In the genomic region with DNA sequence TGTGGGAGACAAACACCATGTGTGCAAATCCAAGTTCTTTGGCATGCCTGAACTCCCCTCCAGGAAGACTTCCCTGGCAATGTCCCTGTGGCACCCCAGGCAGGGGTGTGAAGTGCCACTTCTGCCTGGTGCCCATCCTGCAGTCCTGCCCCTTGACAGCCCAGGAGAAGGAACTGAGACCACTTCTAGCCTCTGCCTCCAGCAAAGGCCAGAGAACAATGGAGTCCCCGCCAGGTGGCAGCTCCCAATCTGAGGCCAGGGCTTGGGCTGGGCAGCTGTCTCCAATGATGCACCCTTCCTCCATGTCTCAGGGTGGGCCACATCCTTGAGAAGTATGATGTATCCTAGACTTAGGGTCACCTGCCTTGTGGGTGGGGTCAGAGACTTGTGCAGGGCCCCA, we compare ENCODE assay signal across 21 cellular contexts. TPM values are rescaled to one million over a fixed set of nuclear protein-coding genes. Genes with fewer than 3 reads are reported as not detected.
DNase-seq lines count a peak whose midpoint lies in the region; ATAC-seq, FAIRE-seq and TF ChIP-seq lines count a peak whose summit lies in the region.
"Had no signal": no experiment of that assay in that cellular context is flagged by ENCODE, and none has a peak within 500 bp of the region (broad histone marks: within the 10 kb centered on the region; RNA-seq: fewer than 3 reads in every experiment).

No MANE protein-coding gene starts in this region.

- H3K9me3 ChIP-seq in Caco-2 (no peaks in the 10 kb centered on the region), GM12878 (replicated peaks; ENCODE audit: control insufficient read depth, insufficient read depth, low read length) (no peaks in the 10 kb centered on the region)

- no peak for TF ChIP-seq EP300 in GM12878 (IDR thresholded peaks at IDR 0.05; ENCODE audit: borderline replicate concordance in 1 of 2, control insufficient read depth in 1 of 2, low read depth in 2 of 2, low read length in 2 of 2)

- peaks cover 31% of the 10 kb centered on the region for H3K4me1 ChIP-seq in Caco-2
- H3K4me1 ChIP-seq in GM12878 (ENCODE audit: control insufficient read depth, insufficient read depth, low read length): no peaks in the 10 kb centered on the region

- H3K36me3 Mint-ChIP-seq in Caco-2 (ENCODE audit: insufficient read depth, unreplicated experiment): peaks cover 15% of the 10 kb centered on the region
- H3K36me3 Mint-ChIP-seq in progenitor cell of endocrine pancreas (ENCODE audit: insufficient read depth): no peaks in the 10 kb centered on the region
- H3K36me3 Mint-ChIP-seq in T-helper 2 cell treated with Interferon-gamma antibody and Interleukin-4, amounts not matched to agents 5 μg/mL and 100 μg/mL, for 36 hours (ENCODE audit: low read depth): no peaks in the 10 kb centered on the region

- H3K4me2 ChIP-seq in GM12878 (ENCODE audit: control insufficient read depth, insufficient read depth): no peak overlapping the region
- H3K4me2 ChIP-seq: PC-9 had no signal

- H3K4me3 ChIP-seq in Caco-2 (ENCODE audit: low read depth, low read length) (no peak overlapping the region), GM12878 (no peak overlapping the region)
- H3K4me3 ChIP-seq: PC-9, SK-N-MC had no signal

- no peak overlapping the region for H3K27ac ChIP-seq in GM12878 (ENCODE audit: control insufficient read depth, insufficient read depth)
- H3K27ac ChIP-seq: PC-9, SK-N-MC had no signal

- TF ChIP-seq POLR2A in GM12878 (IDR thresholded peaks at IDR 0.05; ENCODE audit: low read depth, low read length): no peak

- H3K27me3 Mint-ChIP-seq in Caco-2 (ENCODE audit: insufficient read depth, unreplicated experiment) (no peaks in the 10 kb centered on the region), progenitor cell of endocrine pancreas (no peaks in the 10 kb centered on the region)
- H3K27me3 Mint-ChIP-seq in T-helper 2 cell treated with Interferon-gamma antibody and Interleukin-4, amounts not matched to agents 5 μg/mL and 100 μg/mL, for 36 hours (ENCODE audit: low read depth): no peaks in the 10 kb centered on the region

- TF ChIP-seq CTCF in Caco-2 (IDR thresholded peaks at IDR 0.05; ENCODE audit: insufficient read depth in 1 of 2, low read depth in 1 of 2, low read length in 1 of 2, severe bottlenecking in 1 of 2, unreplicated experiment in 1 of 2) (no peak), GM13977 (IDR thresholded peaks at IDR 0.05; ENCODE audit: extremely low read depth, insufficient read depth, missing control alignments) (peak; percentile 35), GM12878 (IDR thresholded peaks at IDR 0.05 in 2 of 3, conservative IDR thresholded peaks at IDR 0.05 in 1 of 3; ENCODE audit: control insufficient read depth in 2 of 3, extremely low read depth in 1 of 3, insufficient read depth in 1 of 3, low read depth in 3 of 3, low read length in 3 of 3) (peak in 1 of 3 experiments; percentile 41; a peak in 2 of 6 replicates), progenitor cell of endocrine pancreas (IDR thresholded peaks at IDR 0.05; ENCODE audit: unreplicated experiment) (no peak)

- no peaks in the 10 kb centered on the region for H3K79me2 ChIP-seq in GM12878 (ENCODE audit: control insufficient read depth, insufficient read depth, low read length)

- RAD21 ChIA-PET in GM12878 (lab: Charles Lee; ENCODE audit: unreplicated experiment): interaction anchor here (1.0 kb wide), 1 partner anchor 84 kb away, joined by 3 read pairs; no protein-coding TSS in a partner anchor

- peak; percentile 6; the same call in 1 of the 2 replicates for TF ChIP-seq RAD21 in GM12878 (IDR thresholded peaks at IDR 0.05; ENCODE audit: insufficient read depth, low read depth, low read length)

- no peaks in the 10 kb centered on the region for H4K20me1 ChIP-seq in GM12878 (ENCODE audit: control insufficient read depth, insufficient read depth)

- CTCF ChIA-PET in Caco-2 (lab: Charles Lee): interaction anchor here (0.6 kb wide), 1 partner anchor 116 kb away, joined by 4 read pairs; no protein-coding TSS in a partner anchor
- CTCF ChIA-PET in GM12878 (lab: Yijun Ruan, JAX): interaction anchor here (1.0 kb wide), 1 partner anchor 84 kb away, joined by 3 read pairs; no protein-coding TSS in a partner anchor

- intact Hi-C loops in Caco-2 (cut with micrococcal nuclease; ENCODE audit: unreplicated experiment): loop anchor here (1.0 kb wide), 1 partner anchor 15 kb away; no protein-coding TSS in a partner anchor
- intact Hi-C loops in GM12878 (cut with micrococcal nuclease; ENCODE audit: unreplicated experiment): no loop called here

- DNase-seq in Caco-2: no peak
- no peak for DNase-seq in GM13977 (ENCODE audit: low spot score)
- no peak for DNase-seq in GM12878 (ENCODE audit: low read depth, low spot score)
- DNase-seq in progenitor cell of endocrine pancreas (ENCODE audit: low spot score, unreplicated experiment): no peak
- no peak for DNase-seq in T-helper 2 cell treated with Interferon-gamma antibody and Interleukin-4, amounts not matched to agents 5 μg/mL and 100 μg/mL, for 36 hours (ENCODE audit: low spot score)
- DNase-seq in occipital lobe (lab: John Stamatoyannopoulos, UW): no peak
- DNase-seq: C1 segment of cervical spinal cord, DMS153, EL, IMR-90, NCI-H1417 treated with DMSO at 0.1 percent for 48 hours, NCI-H2029 treated with DMSO at 0.1 percent for 48 hours, NCI-H510A treated with DMSO at 0.1 percent for 48 hours had no signal

- in situ Hi-C loops in GM13977 (cut with MboI; ENCODE audit: low pct_unique_long_range_greater_than_20kb, low sequenced_read_pairs, unreplicated experiment) (no loop called here), GM12878 (cut with MboI) (loop anchor here (25.0 kb wide), 2 partner anchors 90 to 590 kb away; partner anchors contain the start of gene BMS1)

- no peak for FAIRE-seq in GM12878 (lab: Jason Lieb, UNC)
- FAIRE-seq: A204.1, GM12892 had no signal

- peak overlapping the region; percentile 79 for H3K27ac Mint-ChIP-seq in Caco-2 (ENCODE audit: unreplicated experiment)
- peak overlapping the region; percentile 94 for H3K27ac Mint-ChIP-seq in progenitor cell of endocrine pancreas
- no peak overlapping the region for H3K27ac Mint-ChIP-seq in T-helper 2 cell treated with Interferon-gamma antibody and Interleukin-4, amounts not matched to agents 5 μg/mL and 100 μg/mL, for 36 hours

- no peak overlapping the region for H3K9ac ChIP-seq in GM12878 (ENCODE audit: control insufficient read depth, insufficient read depth, low read length)

- POLR2A ChIA-PET in Caco-2 (lab: Charles Lee): no interaction called here
- POLR2A ChIA-PET in GM12878 (lab: Charles Lee): no interaction called here

- H3K27me3 ChIP-seq in Caco-2 (replicated peaks; ENCODE audit: control insufficient read depth, insufficient read depth, low read length) (no peaks in the 10 kb centered on the region), GM12878 (replicated peaks in 1 of 2; ENCODE audit: control insufficient read depth in 2 of 2, insufficient read depth in 2 of 2, low read length in 1 of 2) (no peaks in the 10 kb centered on the region; a peak in 1 of 4 replicates)

- H3K4me3 Mint-ChIP-seq in Caco-2 (ENCODE audit: unreplicated experiment): no peak overlapping the region
- no peak overlapping the region for H3K4me3 Mint-ChIP-seq in progenitor cell of endocrine pancreas (ENCODE audit: low read depth)
- H3K4me3 Mint-ChIP-seq in T-helper 2 cell treated with Interferon-gamma antibody and Interleukin-4, amounts not matched to agents 5 μg/mL and 100 μg/mL, for 36 hours: no peak overlapping the region
- H3K4me3 Mint-ChIP-seq: H9 had no signal

- 0% methylated on average over 1 of the region's 1 CpG for WGBS in GM12878 (ENCODE audit: insufficient coverage, insufficient replicate concordance, low lambda C conversion rate, missing lambda C conversion rate)

- H3K36me3 ChIP-seq in Caco-2 (ENCODE audit: control insufficient read depth, insufficient read depth, low read length) (no peaks in the 10 kb centered on the region), GM12878 (ENCODE audit: control insufficient read depth in 2 of 2, insufficient read depth in 2 of 2, low read length in 1 of 2) (no peaks in the 10 kb centered on the region)

- SMC1A ChIA-PET in GM12878 (lab: Charles Lee; ENCODE audit: uncharacterized antibody, unreplicated experiment): no interaction called here

- ATAC-seq in GM12878: peak; percentile 62
- ATAC-seq in GM19452 (IDR thresholded peaks at IDR 0.05; ENCODE audit: unreplicated experiment): no peak
- no peak for ATAC-seq in GM21390 (IDR thresholded peaks at IDR 0.05; ENCODE audit: unreplicated experiment)

- H2AFZ ChIP-seq in GM12878 (ENCODE audit: control insufficient read depth, low read depth, low read length): no peak overlapping the region
- H2AFZ ChIP-seq: PC-9 had no signal

- H3K9me3 Mint-ChIP-seq in Caco-2 (ENCODE audit: unreplicated experiment): no peaks in the 10 kb centered on the region
- no peaks in the 10 kb centered on the region for H3K9me3 Mint-ChIP-seq in progenitor cell of endocrine pancreas (ENCODE audit: low read depth)
- no peaks in the 10 kb centered on the region for H3K9me3 Mint-ChIP-seq in T-helper 2 cell treated with Interferon-gamma antibody and Interleukin-4, amounts not matched to agents 5 μg/mL and 100 μg/mL, for 36 hours
- H3K9me3 Mint-ChIP-seq: H9 had no signal

- H3K4me1 Mint-ChIP-seq in Caco-2 (ENCODE audit: low read depth, unreplicated experiment) (peaks cover 44% of the 10 kb centered on the region), progenitor cell of endocrine pancreas (ENCODE audit: low read depth) (peaks cover 20% of the 10 kb centered on the region)
- H3K4me1 Mint-ChIP-seq in T-helper 2 cell treated with Interferon-gamma antibody and Interleukin-4, amounts not matched to agents 5 μg/mL and 100 μg/mL, for 36 hours (ENCODE audit: low read depth): peaks cover 3% of the 10 kb centered on the region

- BruUV-seq in Caco-2 (replicated peaks; lab: Mats Ljungman, UMichigan) (no TSS peak), GM12878 (replicated peaks; lab: Mats Ljungman, UMichigan) (no TSS peak)

RNA-seq across cellular contexts. Expression of gene FXYD4, which starts 5.4 kb away (rescaled TPM):
- not detected in 2 replicates for total RNA-seq in Caco-2 (2022)
- total RNA-seq in GM12878 (2013; cell fraction: nucleolus; rRNA removed): not detected in 2 replicates
- not detected in 2 replicates for total RNA-seq in GM12878 (2014; rRNA removed)
- not detected in 2 replicates for total RNA-seq in GM12878 (2014; rRNA removed; fragmentation: Illumina TruSeq; extraction: Trizol)
- not detected in 2 replicates for total RNA-seq in GM12878 (2021)
- not detected for polyA plus RNA-seq in GM12878 (2011; ENCODE audit: low read depth)
- polyA plus RNA-seq in GM12878 (2011; rRNA removed): not detected in 2 replicates
- polyA plus RNA-seq in GM12878 (2011; cell fraction: cytosol; rRNA removed): not detected in 2 replicates
- not detected in 2 replicates for polyA plus RNA-seq in GM12878 (2011; cell fraction: nucleus; rRNA removed)
- not detected in 2 replicates for polyA plus RNA-seq in GM12878 (2012)
- not detected in 2 replicates for polyA plus RNA-seq in GM12878 (2014; fragmentation: Illumina TruSeq; extraction: Trizol)
- polyA plus RNA-seq in GM12878 (2014; fragmentation: Nextera tagmentation; extraction: Ambion mirVana): not detected
- polyA plus RNA-seq in GM12878 (2014; rRNA removed): not detected in 2 replicates
- polyA plus RNA-seq in GM12878 (2016; fragmentation: Nextera tagmentation; extraction: Ambion mirVana): not detected
- polyA minus RNA-seq in GM12878 (2011; rRNA and poly(A)+ RNA removed): not detected in 2 replicates
- polyA minus RNA-seq in GM12878 (2011; cell fraction: cytosol; rRNA and poly(A)+ RNA removed): not detected in 2 replicates
- not detected in 2 replicates for polyA minus RNA-seq in GM12878 (2011; cell fraction: nucleus; rRNA and poly(A)+ RNA removed)
- total RNA-seq in progenitor cell of endocrine pancreas: not detected in 2 replicates
- total RNA-seq in occipital lobe: not detected
- total RNA-seq: H9, IMR-90, LHCN-M2, PC-9 had no signal
- polyA plus RNA-seq: IMR-90 had no signal

RNA-seq across cellular contexts. Expression of gene HNRNPF, which starts 32.2 kb away (rescaled TPM):
- 405 and 423 TPM in 2 replicates for total RNA-seq in Caco-2 (2022)
- 65.5 and 72.8 TPM in 2 replicates for total RNA-seq in GM12878 (2013; cell fraction: nucleolus; rRNA removed)
- 291 and 315 TPM in 2 replicates for total RNA-seq in GM12878 (2014; rRNA removed)
- 283 and 310 TPM in 2 replicates for total RNA-seq in GM12878 (2014; rRNA removed; fragmentation: Illumina TruSeq; extraction: Trizol)
- 372 and 373 TPM in 2 replicates for total RNA-seq in GM12878 (2021)
- polyA plus RNA-seq in GM12878 (2011; ENCODE audit: low read depth): 97.4 TPM
- polyA plus RNA-seq in GM12878 (2011; rRNA removed): 262 and 295 TPM in 2 replicates
- 225 and 283 TPM in 2 replicates for polyA plus RNA-seq in GM12878 (2011; cell fraction: cytosol; rRNA removed)
- polyA plus RNA-seq in GM12878 (2011; cell fraction: nucleus; rRNA removed): 188 and 261 TPM in 2 replicates
- 141 and 169 TPM in 2 replicates for polyA plus RNA-seq in GM12878 (2012)
- 228 and 321 TPM in 2 replicates for polyA plus RNA-seq in GM12878 (2014; fragmentation: Illumina TruSeq; extraction: Trizol)
- polyA plus RNA-seq in GM12878 (2014; fragmentation: Nextera tagmentation; extraction: Ambion mirVana): 100 to 1,000 TPM; 156 to 158 TPM
- 306 and 313 TPM in 2 replicates for polyA plus RNA-seq in GM12878 (2014; rRNA removed)
- polyA plus RNA-seq in GM12878 (2016; fragmentation: Nextera tagmentation; extraction: Ambion mirVana): 100 to 1,000 TPM; 274 to 282 TPM
- 288 and 291 TPM in 2 replicates for polyA minus RNA-seq in GM12878 (2011; rRNA and poly(A)+ RNA removed)
- polyA minus RNA-seq in GM12878 (2011; cell fraction: cytosol; rRNA and poly(A)+ RNA removed): 89.5 and 109 TPM in 2 replicates
- polyA minus RNA-seq in GM12878 (2011; cell fraction: nucleus; rRNA and poly(A)+ RNA removed): 32.3 and 63.9 TPM in 2 replicates
- 211 and 221 TPM in 2 replicates for total RNA-seq in progenitor cell of endocrine pancreas
- 110 TPM for total RNA-seq in occipital lobe
